In genomic region chr22:49979587-49980264, GRCh38 we compare ENCODE assay signal across 8 cellular contexts.
DNase-seq lines count a peak whose midpoint lies in the region; TF ChIP-seq lines count a peak whose summit lies in the region.

No MANE protein-coding gene starts in this region.

- H3K4me3 ChIP-seq in retinal pigment epithelial cell (ENCODE audit: low read length), result no peak overlapping the region

- TF ChIP-seq CTCF in GM20000 (IDR thresholded peaks at IDR 0.05; ENCODE audit: extremely low read depth, missing control alignments) (peak; percentile 42), retinal pigment epithelial cell (conservative IDR thresholded peaks at IDR 0.05; ENCODE audit: low read depth, low read length) (peak; percentile 70)

- TF ChIP-seq POLR2A in erythroblast (IDR thresholded peaks at IDR 0.05; ENCODE audit: low read length), result no peak

- peak; percentile 32 for DNase-seq in Ammon's horn (ENCODE audit: low spot score)
- no peak for DNase-seq in GM20000 (ENCODE audit: low spot score)
- peak; percentile 53 for DNase-seq in SKM-1 (lab: John Stamatoyannopoulos, UW; ENCODE audit: unreplicated experiment)
- DNase-seq in erythroblast (lab: John Stamatoyannopoulos, UW), result peak; percentile 58 to 68
- no peak for DNase-seq in retinal pigment epithelial cell (ENCODE audit: low read depth)
- no peak for DNase-seq in dedifferentiated amniotic fluid mesenchymal stem cell (ENCODE audit: extremely low spot score)
- DNase-seq in NCI-H1436 (lab: John Stamatoyannopoulos, UW), result no peak
- DNase-seq in NCI-H187 (lab: John Stamatoyannopoulos, UW), result no peak

Comparison
In these comparisons a context has a peak if more than half of its experiments do, and no peak if none do; other contexts are left out.
1. DNase-seq: peak in Ammon's horn (single experiment), SKM-1 (single experiment) and erythroblast (2 of 2); none in GM20000 (single experiment), retinal pigment epithelial cell (single experiment), dedifferentiated amniotic fluid mesenchymal stem cell (single experiment), NCI-H1436 (single experiment) and NCI-H187 (0 of 2).